ENCODE assay signal across 8 cellular contexts in the genomic region with DNA sequence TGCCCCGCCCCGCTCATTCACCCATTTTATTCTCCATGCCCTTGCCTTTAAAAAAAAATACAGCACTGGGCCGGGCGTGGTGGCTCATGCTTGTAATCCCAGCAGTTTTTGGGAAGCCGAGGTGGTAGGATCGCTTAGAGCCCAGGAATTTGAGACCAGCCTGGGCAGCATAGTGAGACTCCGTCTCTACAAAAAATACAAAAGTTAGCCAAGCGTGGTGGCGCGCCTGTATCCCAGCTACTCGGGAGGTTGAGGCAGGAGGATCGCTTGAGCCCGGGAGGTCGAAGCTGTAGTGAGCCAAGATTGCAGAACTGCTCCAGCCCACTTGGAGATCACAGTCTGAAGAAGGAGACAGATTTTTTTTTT. TPM values are rescaled to one million over a fixed set of nuclear protein-coding genes. Genes with fewer than 3 reads are reported as not detected.
A peak's percentile ranks its signal among the peaks of the same experiment; 100 is the strongest.
DNase-seq lines count a peak whose midpoint lies in the region; ATAC-seq and TF ChIP-seq lines count a peak whose summit lies in the region.

No MANE protein-coding gene starts in this region.

- WGBS in ectodermal cell, 2 experiments, result 74% methylated on average over 14 of the region's 14 CpGs

- POLR2A ChIA-PET in AG04449 (lab: Yijun Ruan, JAX), result no interaction called here

- H2AFZ ChIP-seq in neuron (ENCODE audit: low read depth, low read length), result peak overlapping the region; percentile 86

- H3K4me3 Mint-ChIP-seq in IgD-negative memory B cell, result peak overlapping the region in 2 of 4 donors; percentile 91 to 98

- H3K27me3 Mint-ChIP-seq in IgD-negative memory B cell, result peaks cover 1% of the 10 kb centered on the region

- peak overlapping the region in 2 of 3 donors; percentile 51 to 85 for H3K27ac Mint-ChIP-seq in IgD-negative memory B cell

- H3K9me3 ChIP-seq in ectodermal cell (ENCODE audit: control insufficient read depth, low read length) (no peaks in the 10 kb centered on the region), neuron (ENCODE audit: low read length) (no peaks in the 10 kb centered on the region), left lung (no peaks in the 10 kb centered on the region)

- H3K36me3 Mint-ChIP-seq in IgD-negative memory B cell, result no peaks in the 10 kb centered on the region

- H3K27ac ChIP-seq in ectodermal cell (ENCODE audit: insufficient read depth, low read depth, low read length, poor library complexity, severe bottlenecking) (no peak overlapping the region), left lung (peak overlapping the region in 1 of 2 donors; percentile 70)

- TF ChIP-seq CTCF in AG04449 (IDR thresholded peaks at IDR 0.05; ENCODE audit: insufficient read depth, low read length, missing control alignments) (no peak), left lung (IDR thresholded peaks at IDR 0.05) (no peak)

- peaks cover 0 to 4% (median 2%) of the 10 kb centered on the region in 3 donors for H3K4me1 Mint-ChIP-seq in IgD-negative memory B cell

- H3K4me1 ChIP-seq in ectodermal cell (ENCODE audit: control insufficient read depth, insufficient read depth, low read length) (no peaks in the 10 kb centered on the region), neuron (ENCODE audit: insufficient read depth, low read length) (peaks cover 2% of the 10 kb centered on the region), left lung (no peaks in the 10 kb centered on the region)

- CTCF ChIA-PET in AG04449 (lab: Yijun Ruan, JAX), result no interaction called here

- H3K27me3 ChIP-seq in ectodermal cell (ENCODE audit: control insufficient read depth, insufficient read depth, low read length, poor library complexity, severe bottlenecking) (no peaks in the 10 kb centered on the region), neuron (ENCODE audit: insufficient read depth, low read length) (no peaks in the 10 kb centered on the region), left lung (no peaks in the 10 kb centered on the region)

- ATAC-seq in HG02938 (IDR thresholded peaks at IDR 0.05; ENCODE audit: unreplicated experiment) (no peak), left lung (no peak)

- H3K4me3 ChIP-seq in AG04449 (ENCODE audit: low read depth, low read length) (peak overlapping the region; percentile 82), ectodermal cell (ENCODE audit: insufficient read depth, low read depth, low read length) (peak overlapping the region; percentile 68), neuron (ENCODE audit: low read length) (peak overlapping the region; percentile 6), left lung (peak overlapping the region in 1 of 2 donors; percentile 77)

- intact Hi-C loops in left lung (cut with DNase I), result no loop called here

- DNase-seq in AG04449 (ENCODE audit: low read depth, low spot score) (no peak), NCI-H345 (lab: John Stamatoyannopoulos, UW) (no peak), cortex of kidney (lab: John Stamatoyannopoulos, UW) (no peak), left lung (no peak)

- H3K36me3 ChIP-seq in ectodermal cell (ENCODE audit: control insufficient read depth, insufficient read depth, low read length) (no peaks in the 10 kb centered on the region), neuron (ENCODE audit: insufficient read depth, low read length) (no peaks in the 10 kb centered on the region), left lung (no peaks in the 10 kb centered on the region)

- no peaks in the 10 kb centered on the region for H3K9me3 Mint-ChIP-seq in IgD-negative memory B cell

RNA-seq across cellular contexts. Expression of a gene that starts 0.4 kb away (rescaled TPM):
- not detected for polyA plus RNA-seq in IgD-negative memory B cell
- polyA plus RNA-seq in ectodermal cell (2013, experiment 1 of 4), result 2.4 TPM
- polyA plus RNA-seq in ectodermal cell (2013, experiment 2 of 4), result 2.1 TPM
- polyA plus RNA-seq in ectodermal cell (2013, experiment 3 of 4), result 1.7 TPM
- polyA plus RNA-seq in ectodermal cell (2013, experiment 4 of 4), result 1.3 TPM
- total RNA-seq in left lung, result 1 to 10 TPM in 1 of 2 donors, under 1 TPM in 1; 0.93 to 3.3 TPM
